1 cellular context compared by ENCODE assay signal in genomic region chr21:28627261-28627660, GRCh38.
A peak's percentile ranks its signal among the peaks of the same experiment; 100 is the strongest.
TF ChIP-seq lines count a peak whose summit lies in the region.

No MANE protein-coding gene starts in this region.

TF ChIP-seq in SK-N-SH, 30 proteins besides CTCF, POLR2A, EP300 and RAD21 (continued from another document):
- TF ChIP-seq JUND (IDR thresholded peaks at IDR 0.05): 0 out of 2 replicates have a peak, but pooled peaks have one; percentile 26
